In genomic region chr3:149152420-149152819, GRCh38 we compare ENCODE assay signal across 8 cellular contexts.
DNase-seq lines count a peak whose midpoint lies in the region; ATAC-seq lines count a peak whose summit lies in the region.

No MANE protein-coding gene starts in this region.

- ATAC-seq in GM19397 (IDR thresholded peaks at IDR 0.05; ENCODE audit: unreplicated experiment) (peak; percentile 90), HG03280 (IDR thresholded peaks at IDR 0.05; ENCODE audit: unreplicated experiment) (peak; percentile 94)
- peak; percentile 83 for ATAC-seq in stimulated activated naive CD8-positive, alpha-beta T cell treated with anti-CD3 and anti-CD28 coated beads, Interleukin-15, Interleukin-2, amounts not matched to agents 100 U/mL and 50 U/mL, for 24 hours

- intact Hi-C loops in posterior cingulate gyrus (cut with DNase I) = no loop called here

- DNase-seq in DMS79 treated with DMSO at 0.1 percent for 48 hours (lab: John Stamatoyannopoulos, UW) (peak; percentile 30), astrocyte of the hippocampus (ENCODE audit: low read depth, low spot score) (peak; percentile 69), NCI-H2196 treated with DMSO at 0.1 percent for 48 hours (lab: John Stamatoyannopoulos, UW; ENCODE audit: unreplicated experiment) (no peak), T-helper 9 cell (no peak), posterior cingulate gyrus (no peak)
- peak; percentile 20 for DNase-seq in stimulated activated naive CD8-positive, alpha-beta T cell treated with anti-CD3 and anti-CD28 coated beads, Interleukin-15, Interleukin-2, amounts not matched to agents 100 U/mL and 50 U/mL, for 24 hours

Comparison
In these comparisons a context has a peak if more than half of its experiments do, and no peak if none do; other contexts are left out.
1. DNase-seq: peak in DMS79 treated with DMSO at 0.1 percent for 48 hours (single experiment), astrocyte of the hippocampus (single experiment) and stimulated activated naive CD8-positive, alpha-beta T cell treated with anti-CD3 and anti-CD28 coated beads, Interleukin-15, Interleukin-2, amounts not matched to agents 100 U/mL and 50 U/mL, for 24 hours (single experiment); none in NCI-H2196 treated with DMSO at 0.1 percent for 48 hours (single experiment), T-helper 9 cell (single experiment) and posterior cingulate gyrus (0 of 10).
2. Peak in every context shown above with its lines, with median percentiles within 50 percentile points of each other: ATAC-seq.